In the genomic region with DNA sequence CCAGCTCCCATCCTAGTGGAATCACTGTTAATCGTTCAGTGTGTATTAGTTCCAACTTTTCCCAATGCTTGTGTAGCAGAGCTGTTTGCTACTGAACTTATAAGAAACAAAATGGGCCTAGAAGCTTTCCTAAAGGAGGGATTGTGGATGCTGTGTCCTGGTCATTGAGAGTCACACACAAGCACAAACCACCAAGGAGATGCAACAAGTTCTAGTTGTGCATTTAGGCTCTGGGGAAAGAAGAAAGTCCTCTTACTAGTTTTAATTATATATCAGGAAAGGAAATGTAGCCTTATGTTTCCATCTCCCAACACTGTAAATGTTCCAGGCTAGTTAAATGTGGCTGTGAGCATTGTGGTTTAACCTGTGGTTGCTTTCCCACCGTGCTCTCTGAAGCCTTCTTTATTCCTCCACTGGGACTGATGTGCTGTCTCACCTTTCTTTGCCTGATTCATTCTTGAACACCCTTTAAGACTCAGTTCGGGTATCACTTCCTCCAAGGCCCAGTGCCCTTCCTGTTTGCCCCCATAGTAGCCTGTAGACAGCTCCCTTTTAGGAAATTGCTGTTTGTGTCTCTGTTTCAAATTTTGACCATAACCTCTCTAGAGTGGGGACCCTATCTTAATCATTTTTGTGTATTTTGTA, we compare ENCODE assay signal across 1 cellular context.
TF ChIP-seq lines count a peak whose summit lies in the region.

No MANE protein-coding gene starts in this region.

TF ChIP-seq in GM12878, 131 proteins besides CTCF, POLR2A, EP300 and RAD21 (continued from another document):
- TF ChIP-seq PKNOX1 (IDR thresholded peaks at IDR 0.05) (no peak), TBL1XR1 (IDR thresholded peaks at IDR 0.05; ENCODE audit: low read depth, low read length) (no peak), ESRRA (IDR thresholded peaks at IDR 0.05; ENCODE audit: low read length) (peak; percentile 35; the same call in 1 of the 2 replicates), EZH2 (IDR thresholded peaks at IDR 0.05; ENCODE audit: borderline replicate concordance, control insufficient read depth, low read depth, low read length) (no peak), SIN3A (IDR thresholded peaks at IDR 0.05; ENCODE audit: low read depth, low read length) (no peak), ETV6 (conservative IDR thresholded peaks at IDR 0.05 in 1 of 2, IDR thresholded peaks at IDR 0.05 in 1 of 2; ENCODE audit: borderline replicate concordance in 1 of 2, low read depth in 1 of 2) (peak in 1 of 2 experiments; percentile 97; a peak in 2 of 4 replicates), SUPT20H (IDR thresholded peaks at IDR 0.05; ENCODE audit: borderline replicate concordance, control insufficient read depth, low read depth, low read length) (no peak), NFYA (IDR thresholded peaks at IDR 0.05; ENCODE audit: borderline replicate concordance, low read depth, low read length) (no peak), SREBF1 (IDR thresholded peaks at IDR 0.05; ENCODE audit: low read length) (no peak)
